In genomic region chr12:77788231-77789168, GRCh38 we compare ENCODE assay signal across 25 cellular contexts. TPM values are rescaled to one million over a fixed set of nuclear protein-coding genes. Genes with fewer than 3 reads are reported as not detected.
"Had no signal": no experiment of that assay in that cellular context is flagged by ENCODE, and none has a peak within 500 bp of the region (broad histone marks: within the 10 kb centered on the region; RNA-seq: fewer than 3 reads in every experiment).

No MANE protein-coding gene starts in this region.

- H3K27ac ChIP-seq: left lung, lower lobe of right lung, skin epidermis, thoracic aorta had no signal

- H3K9me3 ChIP-seq: left lung, lower lobe of right lung, thoracic aorta had no signal

- H3K27me3 Mint-ChIP-seq: activated B cell treated with CpG ODN at 0.5 μM for 24 hours; activated CD8-positive, alpha-beta memory T cell treated with anti-CD3 and anti-CD28 coated beads, Interleukin-2, amount 10 ng/mL, durations not matched to agents 7 days and 5 days; central memory CD8-positive, alpha-beta T cell; dendritic cell treated with granulocyte-macrophage colony-stimulating factor and Interleukin-4, amounts not matched to agents 40 ng/mL and 50 ng/mL, for 4 days had no signal

- H3K4me3 Mint-ChIP-seq: activated B cell treated with CpG ODN at 0.5 μM for 24 hours; activated CD8-positive, alpha-beta memory T cell treated with anti-CD3 and anti-CD28 coated beads, Interleukin-2, amount 10 ng/mL, durations not matched to agents 7 days and 5 days; activated CD8-positive, alpha-beta T cell treated with anti-CD3 and anti-CD28 coated beads, Interleukin-2, amount 10 ng/mL, durations not matched to agents 7 days and 5 days; central memory CD8-positive, alpha-beta T cell; dendritic cell treated with granulocyte-macrophage colony-stimulating factor and Interleukin-4, amounts not matched to agents 40 ng/mL and 50 ng/mL, for 4 days; natural killer cell had no signal

- H3K4me3 ChIP-seq: left lung, lower lobe of right lung, skin epidermis, thoracic aorta had no signal

- H3K4me1 ChIP-seq: left lung, lower lobe of right lung had no signal

- H3K27ac Mint-ChIP-seq: activated B cell treated with CpG ODN at 0.5 μM for 24 hours; activated CD8-positive, alpha-beta memory T cell treated with anti-CD3 and anti-CD28 coated beads, Interleukin-2, amount 10 ng/mL, durations not matched to agents 7 days and 5 days; activated CD8-positive, alpha-beta T cell treated with anti-CD3 and anti-CD28 coated beads, Interleukin-2, amount 10 ng/mL, durations not matched to agents 7 days and 5 days; activated naive CD4-positive, alpha-beta T cell treated with anti-CD3 and anti-CD28 coated beads, Interleukin-2, amount 50 U/mL, for 72 hours; dendritic cell treated with granulocyte-macrophage colony-stimulating factor and Interleukin-4, amounts not matched to agents 40 ng/mL and 50 ng/mL, for 4 days; natural killer cell had no signal

- ATAC-seq: activated CD8-positive, alpha-beta memory T cell treated with anti-CD3 and anti-CD28 coated beads, Interleukin-2, amount 10 ng/mL, durations not matched to agents 7 days and 5 days; activated CD8-positive, alpha-beta T cell treated with anti-CD3 and anti-CD28 coated beads, Interleukin-2, amount 10 ng/mL, durations not matched to agents 7 days and 5 days; activated naive CD4-positive, alpha-beta T cell treated with anti-CD3 and anti-CD28 coated beads, Interleukin-2, amount 50 U/mL, for 72 hours; left lung; lower lobe of right lung; natural killer cell; sciatic nerve; stimulated activated naive CD8-positive, alpha-beta T cell treated with anti-CD3 and anti-CD28 coated beads, Interleukin-15, Interleukin-2, amounts not matched to agents 100 U/mL and 50 U/mL, for 24 hours had no signal

- H3K36me3 Mint-ChIP-seq: activated CD8-positive, alpha-beta memory T cell treated with anti-CD3 and anti-CD28 coated beads, Interleukin-2, amount 10 ng/mL, durations not matched to agents 7 days and 5 days; activated naive CD4-positive, alpha-beta T cell treated with anti-CD3 and anti-CD28 coated beads, Interleukin-2, amount 50 U/mL, for 72 hours; natural killer cell had no signal

- H3K27me3 ChIP-seq: left lung had no signal

- H3K4me1 Mint-ChIP-seq: activated B cell treated with CpG ODN at 0.5 μM for 24 hours; activated CD8-positive, alpha-beta memory T cell treated with anti-CD3 and anti-CD28 coated beads, Interleukin-2, amount 10 ng/mL, durations not matched to agents 7 days and 5 days; central memory CD8-positive, alpha-beta T cell; natural killer cell had no signal

- H3K36me3 ChIP-seq: left lung, lower lobe of right lung, thoracic aorta had no signal

- DNase-seq: activated B cell treated with CpG ODN at 0.5 μM for 24 hours; activated CD8-positive, alpha-beta memory T cell treated with anti-CD3 and anti-CD28 coated beads, Interleukin-2, amount 10 ng/mL, durations not matched to agents 7 days and 5 days; activated CD8-positive, alpha-beta T cell treated with anti-CD3 and anti-CD28 coated beads, Interleukin-2, amount 10 ng/mL, durations not matched to agents 7 days and 5 days; activated naive CD4-positive, alpha-beta T cell; activated T-cell treated with anti-CD3 and anti-CD28 coated beads, Interleukin-2, amount 50 U/mL, for 48 hours; effector CD4-positive, alpha-beta T cell; erythroblast; head of caudate nucleus; hypothalamus; left lung; lower lobe of right lung; mesenchymal stem cell; natural killer cell; posterior cingulate gyrus; stimulated activated CD4-positive, alpha-beta T cell treated with anti-CD3 and anti-CD28 coated beads, Interleukin-12 subunit alpha, Interleukin-12 subunit beta, amount 100 ng/mL, for 4 hours; stimulated activated CD4-positive, alpha-beta T cell treated with anti-CD3 and anti-CD28 coated beads, Interleukin-4, amount 100 ng/mL, for 1 hour; stimulated activated naive CD8-positive, alpha-beta T cell treated with anti-CD3 and anti-CD28 coated beads, Interleukin-15, Interleukin-2, amounts not matched to agents 100 U/mL and 50 U/mL, for 24 hours; T-helper 2 cell; trophoblast cell had no signal

RNA-seq across cellular contexts. Expression of gene NAV3, which starts 42.2 kb away (rescaled TPM):
- total RNA-seq: activated B cell treated with CpG ODN at 0.5 μM for 24 hours; activated CD8-positive, alpha-beta memory T cell treated with anti-CD3 and anti-CD28 coated beads, Interleukin-2, amount 10 ng/mL, durations not matched to agents 7 days and 5 days; activated CD8-positive, alpha-beta T cell treated with anti-CD3 and anti-CD28 coated beads, Interleukin-2, amount 10 ng/mL, durations not matched to agents 7 days and 5 days; activated naive CD4-positive, alpha-beta T cell treated with anti-CD3 and anti-CD28 coated beads, Interleukin-2, amount 50 U/mL, for 72 hours; natural killer cell had no signal
